In the genomic region with DNA sequence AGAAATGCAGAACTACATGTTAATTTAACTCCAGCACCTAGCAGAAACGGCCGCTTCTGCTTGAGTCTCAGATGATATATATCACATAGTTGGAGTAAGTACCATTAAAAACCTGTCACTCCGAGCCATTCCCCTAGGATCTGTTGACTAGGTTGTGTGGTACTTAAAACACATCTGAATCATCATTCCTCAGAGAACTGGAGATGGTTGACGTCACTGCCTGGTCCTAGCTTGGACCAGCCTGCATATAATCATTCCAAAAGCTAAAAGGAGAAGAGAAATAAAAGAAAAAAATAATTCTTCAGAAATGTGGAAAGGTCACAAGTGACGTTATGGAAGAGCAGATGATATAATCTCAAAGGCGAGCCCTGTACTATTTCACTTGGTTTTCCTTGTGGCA, we compare ENCODE assay signal across 20 cellular contexts. TPM values are rescaled to one million over a fixed set of nuclear protein-coding genes. Genes with fewer than 3 reads are reported as not detected.
DNase-seq lines count a peak whose midpoint lies in the region; ATAC-seq and TF ChIP-seq lines count a peak whose summit lies in the region.
"Had no signal": no experiment of that assay in that cellular context is flagged by ENCODE, and none has a peak within 500 bp of the region (broad histone marks: within the 10 kb centered on the region; RNA-seq: fewer than 3 reads in every experiment).

No MANE protein-coding gene starts in this region.

- H3K14ac ChIP-seq in IMR-90 (replicated peaks; ENCODE audit: low read depth, low read length), result no peak overlapping the region

- no peak overlapping the region for H3K56ac ChIP-seq in IMR-90 (ENCODE audit: extremely low read depth, insufficient read depth, low read length)

- DNase-seq in ELR (ENCODE audit: low read depth) (peak; percentile 56), IMR-90 (peak; percentile 24), brain microvascular endothelial cell (peak; percentile 3), mucosa of gallbladder (ENCODE audit: low spot score) (peak; percentile 12), NCI-H2029 treated with DMSO at 0.1 percent for 48 hours (lab: John Stamatoyannopoulos, UW) (no peak), DMS114 treated with DMSO at 0.1 percent for 48 hours (lab: John Stamatoyannopoulos, UW; ENCODE audit: unreplicated experiment) (no peak), COR-L47 (lab: John Stamatoyannopoulos, UW) (no peak)
- DNase-seq: AML-193, DMS153, KG1, NCI-H1048, NCI-H146, NCI-H2081 treated with DMSO at 0.1 percent for 48 hours, NCI-H345, NCI-H526, Right ventricle myocardium superior, SK-N-SH had no signal

- no peak for TF ChIP-seq POLR2A in IMR-90 (IDR thresholded peaks at IDR 0.05; ENCODE audit: low read depth, low read length)

- BruUV-seq in IMR-90 (replicated peaks; lab: Mats Ljungman, UMichigan), result no TSS peak

- H4K91ac ChIP-seq in IMR-90 (ENCODE audit: insufficient read depth, low read depth, low read length), result no peak overlapping the region

- 0 out of 2 replicates have a peak, but pooled peaks cover 3% of the 10 kb centered on the region for H3K4me1 ChIP-seq in IMR-90 (ENCODE audit: control insufficient read depth, insufficient read depth, low read length)

- CTCF ChIA-PET in IMR-90 (lab: Yijun Ruan, JAX), result no interaction called here

- no peak overlapping the region for H2AK9ac ChIP-seq in IMR-90 (replicated peaks; ENCODE audit: low read depth, low read length, poor library complexity)

- H2BK5ac ChIP-seq in IMR-90 (ENCODE audit: low read depth, low read length, poor library complexity, severe bottlenecking), result no peak overlapping the region

- H3K9me1 ChIP-seq in IMR-90 (ENCODE audit: insufficient read depth, low read length), result peaks cover 10% of the 10 kb centered on the region; the same call in 1 of the 2 replicates

- peaks cover 10% of the 10 kb centered on the region for H3K36me3 ChIP-seq in IMR-90 (ENCODE audit: control insufficient read depth, insufficient read depth, low read length)
- peaks cover 10% of the 10 kb centered on the region for H3K36me3 ChIP-seq in brain microvascular endothelial cell (replicated peaks)

- no peak overlapping the region for H2BK15ac ChIP-seq in IMR-90 (ENCODE audit: low read depth, low read length)

- no peaks in the 10 kb centered on the region for H3K27me3 ChIP-seq in IMR-90 (ENCODE audit: control insufficient read depth, insufficient read depth, low read length)
- H3K27me3 ChIP-seq in brain microvascular endothelial cell (replicated peaks), result no peaks in the 10 kb centered on the region

- in situ Hi-C loops in IMR-90 (cut with MboI; ENCODE audit: low sequenced_read_pairs) (no loop called here), brain microvascular endothelial cell (cut with HindIII; ENCODE audit: low pct_ligation_motif_present, low sequenced_read_pairs) (no loop called here)

- intact Hi-C loops in IMR-90 (cut with micrococcal nuclease), result no loop called here

- no peak overlapping the region for H3K9ac ChIP-seq in IMR-90 (ENCODE audit: low read depth, low read length)
- H3K9ac ChIP-seq: SK-N-SH had no signal

- H3K79me1 ChIP-seq in IMR-90 (ENCODE audit: low read depth in 1 of 2, low read length in 2 of 2), result peaks cover 25 to 27% of the 10 kb centered on the region in 2 experiments

- no peak for TF ChIP-seq CTCF in IMR-90 (conservative IDR thresholded peaks at IDR 0.05; ENCODE audit: low read depth, low read length)
- TF ChIP-seq CTCF in brain microvascular endothelial cell (IDR thresholded peaks at IDR 0.05; ENCODE audit: low read depth, low read length, missing control alignments), result no peak

- H2AFZ ChIP-seq in IMR-90 (replicated peaks; ENCODE audit: low read length, poor library complexity), result no peak overlapping the region

- H2BK20ac ChIP-seq in IMR-90 (ENCODE audit: low read depth, low read length), result no peak overlapping the region

- ATAC-seq in IMR-90 (ENCODE audit: low read depth), result no peak
- ATAC-seq in HG02852 (IDR thresholded peaks at IDR 0.05; ENCODE audit: unreplicated experiment), result no peak

- H4K20me1 ChIP-seq in IMR-90 (ENCODE audit: insufficient read depth, low read length), result no peaks in the 10 kb centered on the region; the same call in 1 of the 2 replicates

- H4K8ac ChIP-seq in IMR-90 (ENCODE audit: low read depth in 2 of 2, low read length in 2 of 2), result no peak overlapping the region

- no peak overlapping the region for H3K23ac ChIP-seq in IMR-90 (ENCODE audit: low read depth, low read length)

- no peak overlapping the region for H3K4ac ChIP-seq in IMR-90 (ENCODE audit: low read depth, low read length)

- POLR2A ChIA-PET in IMR-90 (lab: Charles Lee; ENCODE audit: unreplicated experiment), result no interaction called here

- WGBS in IMR-90 (ENCODE audit: extremely low coverage in 2 of 2, insufficient read length in 1 of 2), 2 experiments, result no CpG with 5 or more reads among the region's 6 CpGs

- no peak overlapping the region for H2BK120ac ChIP-seq in IMR-90 (ENCODE audit: low read depth, low read length)

- dilution Hi-C loops in IMR-90 (cut with HindIII; ENCODE audit: low sequenced_read_pairs, unreplicated experiment), result no loop called here

- no peak overlapping the region for H3K27ac ChIP-seq in IMR-90 (ENCODE audit: insufficient read depth, low read length)
- H3K27ac ChIP-seq in brain microvascular endothelial cell, result no peak overlapping the region

- no peak overlapping the region for H4K5ac ChIP-seq in IMR-90 (ENCODE audit: low read depth, low read length)

- H3K4me2 ChIP-seq in IMR-90 (ENCODE audit: low read depth, low read length), result no peak overlapping the region
- H3K4me2 ChIP-seq: SK-N-SH had no signal

- no peak overlapping the region for H3K18ac ChIP-seq in IMR-90 (ENCODE audit: low read depth, low read length)

- no peak for TF ChIP-seq RAD21 in IMR-90 (IDR thresholded peaks at IDR 0.05; ENCODE audit: low read length)

- H3K4me3 ChIP-seq in IMR-90 (ENCODE audit: insufficient read depth, low read depth, low read length) (no peak overlapping the region), brain microvascular endothelial cell (ENCODE audit: low read depth, low read length) (no peak overlapping the region)

- no peak overlapping the region for H2AK5ac ChIP-seq in IMR-90 (ENCODE audit: low read depth, low read length)

- H3K9me3 ChIP-seq in IMR-90 (ENCODE audit: control insufficient read depth, insufficient read depth, low read length), result no peaks in the 10 kb centered on the region
- H3K9me3 ChIP-seq: SK-N-SH had no signal

TF ChIP-seq in IMR-90, 13 proteins besides CTCF, POLR2A, EP300 and RAD21:
- TF ChIP-seq CHD1 (IDR thresholded peaks at IDR 0.05; ENCODE audit: low read depth, low read length), result no peak
- TF ChIP-seq MXI1 (IDR thresholded peaks at IDR 0.05; ENCODE audit: borderline replicate concordance, low read depth, low read length), result no peak
- TF ChIP-seq, protein P1, sequence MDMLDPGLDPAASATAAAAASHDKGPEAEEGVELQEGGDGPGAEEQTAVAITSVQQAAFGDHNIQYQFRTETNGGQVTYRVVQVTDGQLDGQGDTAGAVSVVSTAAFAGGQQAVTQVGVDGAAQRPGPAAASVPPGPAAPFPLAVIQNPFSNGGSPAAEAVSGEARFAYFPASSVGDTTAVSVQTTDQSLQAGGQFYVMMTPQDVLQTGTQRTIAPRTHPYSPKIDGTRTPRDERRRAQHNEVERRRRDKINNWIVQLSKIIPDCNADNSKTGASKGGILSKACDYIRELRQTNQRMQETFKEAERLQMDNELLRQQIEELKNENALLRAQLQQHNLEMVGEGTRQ (IDR thresholded peaks at IDR 0.05; ENCODE audit: low read depth, low read length), result no peak
- no peak for TF ChIP-seq BHLHE40 (IDR thresholded peaks at IDR 0.05; ENCODE audit: low read depth, low read length)
- no peak for TF ChIP-seq CEBPB (IDR thresholded peaks at IDR 0.05; ENCODE audit: low read depth, low read length)
- no peak for TF ChIP-seq MAFK (IDR thresholded peaks at IDR 0.05; ENCODE audit: low read depth, low read length)
- no peak for TF ChIP-seq SMC3 (IDR thresholded peaks at IDR 0.05; ENCODE audit: low read depth, low read length)
- no peak for TF ChIP-seq NFE2L2 (IDR thresholded peaks at IDR 0.05; ENCODE audit: low read depth, low read length)
- no peak for TF ChIP-seq MAZ (IDR thresholded peaks at IDR 0.05; ENCODE audit: borderline replicate concordance, low read depth, low read length)
- TF ChIP-seq FOS (IDR thresholded peaks at IDR 0.05; ENCODE audit: low read depth, low read length), result no peak
- TF ChIP-seq, protein P2, sequence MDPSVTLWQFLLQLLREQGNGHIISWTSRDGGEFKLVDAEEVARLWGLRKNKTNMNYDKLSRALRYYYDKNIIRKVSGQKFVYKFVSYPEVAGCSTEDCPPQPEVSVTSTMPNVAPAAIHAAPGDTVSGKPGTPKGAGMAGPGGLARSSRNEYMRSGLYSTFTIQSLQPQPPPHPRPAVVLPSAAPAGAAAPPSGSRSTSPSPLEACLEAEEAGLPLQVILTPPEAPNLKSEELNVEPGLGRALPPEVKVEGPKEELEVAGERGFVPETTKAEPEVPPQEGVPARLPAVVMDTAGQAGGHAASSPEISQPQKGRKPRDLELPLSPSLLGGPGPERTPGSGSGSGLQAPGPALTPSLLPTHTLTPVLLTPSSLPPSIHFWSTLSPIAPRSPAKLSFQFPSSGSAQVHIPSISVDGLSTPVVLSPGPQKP (IDR thresholded peaks at IDR 0.05; ENCODE audit: borderline replicate concordance, low read depth, low read length), result no peak
- TF ChIP-seq RCOR1 (IDR thresholded peaks at IDR 0.05; ENCODE audit: insufficient replicate concordance, low read length), result no peak
- no peak for TF ChIP-seq RFX5 (IDR thresholded peaks at IDR 0.05; ENCODE audit: low read depth, low read length)

RNA-seq across cellular contexts. Expression of a gene that starts 31.3 kb away (rescaled TPM):
- total RNA-seq in IMR-90 (2012; rRNA removed) (3.6 and 4.7 TPM in 2 replicates), mucosa of gallbladder (7.9 TPM)
- polyA plus RNA-seq in IMR-90 (2012; rRNA removed), result 4.1 and 4.4 TPM in 2 replicates
- polyA plus RNA-seq in IMR-90 (2012; cell fraction: cytosol; rRNA removed), result 5.7 and 7.2 TPM in 2 replicates
- 5.1 and 10.2 TPM in 2 replicates for polyA plus RNA-seq in IMR-90 (2012; cell fraction: nucleus; rRNA removed; ENCODE audit: low replicate concordance)
- polyA plus RNA-seq: CD14-positive monocyte had no signal

RNA-seq across cellular contexts. Expression of a gene that starts 52.9 kb away (rescaled TPM):
- not detected in 2 replicates for total RNA-seq in IMR-90 (2012; rRNA removed)
- 0.02 and 0.03 TPM in 2 replicates for polyA plus RNA-seq in IMR-90 (2012; rRNA removed)
- 0.04 TPM in 1 of 2 replicates, not detected in the other for polyA plus RNA-seq in IMR-90 (2012; cell fraction: cytosol; rRNA removed)
- polyA plus RNA-seq in IMR-90 (2012; cell fraction: nucleus; rRNA removed; ENCODE audit: low replicate concordance), result 0.10 and 0.13 TPM in 2 replicates
- total RNA-seq in mucosa of gallbladder, result not detected
- total RNA-seq: M059J had no signal
- polyA plus RNA-seq: CD14-positive monocyte, SK-N-SH had no signal

Comparison
In these comparisons a context has a peak if more than half of its experiments do, and no peak if none do; other contexts are left out.
1. DNase-seq: peak in ELR (single experiment), IMR-90 (single experiment), brain microvascular endothelial cell (single experiment) and mucosa of gallbladder (single experiment); none in NCI-H2029 treated with DMSO at 0.1 percent for 48 hours (single experiment), DMS114 treated with DMSO at 0.1 percent for 48 hours (single experiment) and COR-L47 (single experiment).